2 cellular contexts compared by ENCODE assay signal in the genomic region with DNA sequence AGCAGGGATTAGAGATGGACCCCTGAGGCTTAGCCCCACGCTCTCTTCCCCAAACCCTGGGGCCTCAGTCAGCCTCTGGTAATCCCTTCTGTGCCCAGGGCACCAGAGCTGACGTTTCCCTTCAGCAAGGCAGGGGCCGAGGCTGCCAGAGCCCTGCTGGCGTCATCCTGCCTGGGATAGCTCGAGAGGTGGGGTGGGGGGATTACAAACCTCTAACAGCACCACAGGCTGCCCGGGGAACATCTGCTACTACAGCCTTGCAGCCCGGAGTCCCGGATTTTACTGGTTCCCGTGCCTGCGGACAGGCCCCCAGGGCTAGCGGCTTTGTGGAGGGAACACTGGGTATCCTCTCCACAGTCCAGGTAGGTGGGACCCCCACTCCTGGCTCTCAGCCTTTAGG.
TF ChIP-seq lines count a peak whose summit lies in the region.

AANAT (plus strand) TSS at position 238 of the 400 bp plus-strand sequence. CDS start 1,144 bp downstream, outside the sequence.

TF ChIP-seq in IMR-90, 13 proteins besides CTCF, POLR2A, EP300 and RAD21:
- TF ChIP-seq, protein P1, sequence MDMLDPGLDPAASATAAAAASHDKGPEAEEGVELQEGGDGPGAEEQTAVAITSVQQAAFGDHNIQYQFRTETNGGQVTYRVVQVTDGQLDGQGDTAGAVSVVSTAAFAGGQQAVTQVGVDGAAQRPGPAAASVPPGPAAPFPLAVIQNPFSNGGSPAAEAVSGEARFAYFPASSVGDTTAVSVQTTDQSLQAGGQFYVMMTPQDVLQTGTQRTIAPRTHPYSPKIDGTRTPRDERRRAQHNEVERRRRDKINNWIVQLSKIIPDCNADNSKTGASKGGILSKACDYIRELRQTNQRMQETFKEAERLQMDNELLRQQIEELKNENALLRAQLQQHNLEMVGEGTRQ (IDR thresholded peaks at IDR 0.05; ENCODE audit: low read depth, low read length) = no peak
- no peak for TF ChIP-seq MXI1 (IDR thresholded peaks at IDR 0.05; ENCODE audit: borderline replicate concordance, low read depth, low read length)
- TF ChIP-seq RCOR1 (IDR thresholded peaks at IDR 0.05; ENCODE audit: insufficient replicate concordance, low read length) = no peak
- TF ChIP-seq CEBPB (IDR thresholded peaks at IDR 0.05; ENCODE audit: low read depth, low read length) = no peak

TF ChIP-seq in HepG2, 621 proteins besides CTCF, POLR2A, EP300 and RAD21:
- TF ChIP-seq ZNF34 (CRISPR knock-in tag; IDR thresholded peaks at IDR 0.05; ENCODE audit: borderline replicate concordance) = no peak
- TF ChIP-seq, protein P2, sequence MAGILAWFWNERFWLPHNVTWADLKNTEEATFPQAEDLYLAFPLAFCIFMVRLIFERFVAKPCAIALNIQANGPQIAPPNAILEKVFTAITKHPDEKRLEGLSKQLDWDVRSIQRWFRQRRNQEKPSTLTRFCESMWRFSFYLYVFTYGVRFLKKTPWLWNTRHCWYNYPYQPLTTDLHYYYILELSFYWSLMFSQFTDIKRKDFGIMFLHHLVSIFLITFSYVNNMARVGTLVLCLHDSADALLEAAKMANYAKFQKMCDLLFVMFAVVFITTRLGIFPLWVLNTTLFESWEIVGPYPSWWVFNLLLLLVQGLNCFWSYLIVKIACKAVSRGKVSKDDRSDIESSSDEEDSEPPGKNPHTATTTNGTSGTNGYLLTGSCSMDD (CRISPR knock-in tag; IDR thresholded peaks at IDR 0.05) = no peak
- TF ChIP-seq GATA4 (IDR thresholded peaks at IDR 0.05; ENCODE audit: borderline replicate concordance, low read depth) = no peak
- TF ChIP-seq CREBL2 (CRISPR knock-in tag; IDR thresholded peaks at IDR 0.05; ENCODE audit: borderline replicate concordance) = no peak
- no peak for TF ChIP-seq FOXK1 (CRISPR knock-in tag; IDR thresholded peaks at IDR 0.05; ENCODE audit: borderline replicate concordance, low read depth)
- TF ChIP-seq ZNF781 (CRISPR knock-in tag; IDR thresholded peaks at IDR 0.05; ENCODE audit: borderline replicate concordance, not compliant biosample characterization) = no peak
TF ChIP-seq in HepG2: peak in this region for 0.
